10 cellular contexts compared by ENCODE assay signal in genomic region chr11:64094463-64095223, GRCh38. TPM values are rescaled to one million over a fixed set of nuclear protein-coding genes. Genes with fewer than 3 reads are reported as not detected.
DNase-seq lines count a peak whose midpoint lies in the region; ATAC-seq and TF ChIP-seq lines count a peak whose summit lies in the region.
"Had no signal": no experiment of that assay in that cellular context is flagged by ENCODE, and none has a peak within 500 bp of the region (broad histone marks: within the 10 kb centered on the region; RNA-seq: fewer than 3 reads in every experiment).

No MANE protein-coding gene starts in this region.

- no peak overlapping the region for H3K27ac Mint-ChIP-seq in natural killer cell treated with Interleukin-12 subunit alpha and Interleukin-12 subunit beta and Interleukin-15 and Interleukin-18, amount 100 ng/mL, for 72 hours
- no peak overlapping the region for H3K27ac Mint-ChIP-seq in T-cell

- H3K27me3 ChIP-seq in skeletal muscle tissue (ENCODE audit: control insufficient read depth in 3 of 3, insufficient read depth in 3 of 3, low read length in 3 of 3): no peaks in the 10 kb centered on the region

- no peak overlapping the region for H3K4me3 Mint-ChIP-seq in natural killer cell treated with Interleukin-12 subunit alpha and Interleukin-12 subunit beta and Interleukin-15 and Interleukin-18, amount 100 ng/mL, for 72 hours
- no peak overlapping the region for H3K4me3 Mint-ChIP-seq in T-cell

- H3K9me3 ChIP-seq in skeletal muscle tissue (ENCODE audit: control insufficient read depth in 3 of 3, low read length in 3 of 3): no peaks in the 10 kb centered on the region
- H3K9me3 ChIP-seq: neutrophil had no signal

- H3K36me3 ChIP-seq in skeletal muscle tissue (ENCODE audit: control insufficient read depth in 3 of 3, insufficient read depth in 3 of 3, low read length in 3 of 3): no peaks in the 10 kb centered on the region
- H3K36me3 ChIP-seq: neutrophil had no signal

- ATAC-seq in natural killer cell treated with Interleukin-12 subunit alpha and Interleukin-12 subunit beta and Interleukin-15 and Interleukin-18, amount 100 ng/mL, for 72 hours: no peak
- ATAC-seq in GM21576 (IDR thresholded peaks at IDR 0.05; ENCODE audit: unreplicated experiment) (no peak), HG03378 (IDR thresholded peaks at IDR 0.05; ENCODE audit: unreplicated experiment) (no peak), T-cell (replicated peaks in 1 of 4) (no peak)

- POLR2A ChIA-PET in RWPE1 (lab: Yijun Ruan, JAX; ENCODE audit: low non-redundant PET) (interaction anchor here (0.6 kb wide), 1 partner anchor 27 kb away, joined by 3 read pairs; no protein-coding TSS in a partner anchor), T-cell (lab: Charles Lee) (no interaction called here)

- H3K9me3 Mint-ChIP-seq in natural killer cell treated with Interleukin-12 subunit alpha and Interleukin-12 subunit beta and Interleukin-15 and Interleukin-18, amount 100 ng/mL, for 72 hours: no peaks in the 10 kb centered on the region
- H3K9me3 Mint-ChIP-seq in T-cell: no peaks in the 10 kb centered on the region

- DNase-seq in H4 (ENCODE audit: low spot score): peak; percentile 96
- peak; percentile 96 for DNase-seq in RWPE1 (ENCODE audit: low spot score)
- peak; percentile 77 for DNase-seq in fibroblast of mammary gland (ENCODE audit: low read depth)
- DNase-seq in natural killer cell treated with Interleukin-12 subunit alpha and Interleukin-12 subunit beta and Interleukin-15 and Interleukin-18, amount 100 ng/mL, for 72 hours (ENCODE audit: low spot score): no peak
- no peak for DNase-seq in T-cell
- DNase-seq: NCI-H2029 treated with DMSO at 0.1 percent for 48 hours had no signal

- no peaks in the 10 kb centered on the region for H3K27me3 Mint-ChIP-seq in natural killer cell treated with Interleukin-12 subunit alpha and Interleukin-12 subunit beta and Interleukin-15 and Interleukin-18, amount 100 ng/mL, for 72 hours
- H3K27me3 Mint-ChIP-seq in T-cell: no peaks in the 10 kb centered on the region

- CTCF ChIA-PET in RWPE1 (lab: Yijun Ruan, JAX) (interaction anchor here (0.6 to 2.2 kb wide), 4 partner anchors 32 to 1752 kb away, joined by 3 to 7 read pairs (median 3); no protein-coding TSS in a partner anchor), T-cell (lab: Charles Lee) (no interaction called here)

- H3K36me3 Mint-ChIP-seq in natural killer cell treated with Interleukin-12 subunit alpha and Interleukin-12 subunit beta and Interleukin-15 and Interleukin-18, amount 100 ng/mL, for 72 hours: no peaks in the 10 kb centered on the region
- no peaks in the 10 kb centered on the region for H3K36me3 Mint-ChIP-seq in T-cell

- H3K4me3 ChIP-seq in fibroblast of mammary gland (ENCODE audit: control insufficient read depth, low read depth, low read length): no peak overlapping the region
- H3K4me3 ChIP-seq in skeletal muscle tissue (ENCODE audit: low read length in 3 of 3): no peak overlapping the region

- peak overlapping the region in 2 of 3 donors; percentile 8 to 38 for H3K9ac ChIP-seq in skeletal muscle tissue (ENCODE audit: low read depth in 1 of 3, low read length in 3 of 3)

- peaks cover 0 to 3% of the 10 kb centered on the region in 2 donors for H3K4me1 Mint-ChIP-seq in natural killer cell treated with Interleukin-12 subunit alpha and Interleukin-12 subunit beta and Interleukin-15 and Interleukin-18, amount 100 ng/mL, for 72 hours (ENCODE audit: low read depth in 2 of 2)
- no peaks in the 10 kb centered on the region for H3K4me1 Mint-ChIP-seq in T-cell

- no peak for TF ChIP-seq CTCF in RWPE1 (conservative IDR thresholded peaks at IDR 0.05; ENCODE audit: low read depth)
- TF ChIP-seq CTCF in fibroblast of mammary gland (conservative IDR thresholded peaks at IDR 0.05; ENCODE audit: control insufficient read depth, insufficient read depth, low read depth, low read length): no peak

- H3K4me1 ChIP-seq in skeletal muscle tissue (ENCODE audit: control insufficient read depth in 3 of 3, insufficient read depth in 3 of 3, low read length in 3 of 3): peaks cover 26 to 98% (median 67%) of the 10 kb centered on the region in 3 donors

- H3K27ac ChIP-seq in RWPE1 (peak overlapping the region; percentile 76), skeletal muscle tissue (ENCODE audit: low read depth, low read length) (peak overlapping the region; percentile 79)
- H3K27ac ChIP-seq: neutrophil had no signal

RNA-seq across cellular contexts. Expression of gene FLRT1, which starts 58.9 kb away (rescaled TPM):
- 0.80 and 1.4 TPM in 2 replicates for total RNA-seq in H4 (2014; rRNA removed; shearing (Covaris generic))
- total RNA-seq in skeletal muscle tissue (0.52 TPM), T-cell (not detected)
- not detected for total RNA-seq in natural killer cell treated with Interleukin-12 subunit alpha and Interleukin-12 subunit beta and Interleukin-15 and Interleukin-18, amount 100 ng/mL, for 72 hours

Comparison
In these comparisons a context has a peak if more than half of its experiments do, and no peak if none do; other contexts are left out.
1. DNase-seq: peak in H4 (single experiment), RWPE1 (single experiment) and fibroblast of mammary gland (single experiment); none in natural killer cell treated with Interleukin-12 subunit alpha and Interleukin-12 subunit beta and Interleukin-15 and Interleukin-18, amount 100 ng/mL, for 72 hours (single experiment) and T-cell (0 of 34).